1 cellular context compared by ENCODE assay signal in the genomic region with DNA sequence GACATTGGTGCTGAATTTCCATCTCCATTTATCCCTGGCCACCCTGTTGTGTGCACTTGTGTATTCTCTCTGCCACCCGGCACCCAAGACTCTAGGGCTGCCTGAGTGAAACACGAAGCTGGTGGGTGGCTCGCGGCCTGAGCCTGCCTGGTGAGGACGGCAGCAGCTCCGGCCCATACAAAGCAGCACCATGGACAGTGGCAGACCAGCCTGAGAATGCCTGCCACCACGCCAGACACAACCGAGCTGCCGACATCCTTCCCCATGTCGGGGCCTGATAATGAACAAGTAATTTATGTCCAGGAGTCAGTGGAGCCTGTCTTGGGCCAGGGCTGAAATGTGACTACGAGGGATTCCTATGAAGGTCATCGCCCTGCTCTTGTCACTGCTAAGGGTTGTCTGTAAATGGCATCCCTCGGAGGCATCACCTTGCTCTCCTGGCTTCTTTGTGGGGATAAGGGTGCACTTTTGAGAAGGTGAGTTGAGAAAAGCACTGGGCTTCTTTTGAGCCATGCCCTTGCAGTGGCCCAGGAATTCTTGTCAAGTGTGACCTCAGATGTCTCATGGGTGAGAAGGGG.
A peak's percentile ranks its signal among the peaks of the same experiment; 100 is the strongest.
TF ChIP-seq lines count a peak whose summit lies in the region.

No MANE protein-coding gene starts in this region.

TF ChIP-seq in HepG2, 621 proteins besides CTCF, POLR2A, EP300 and RAD21 (continued from another document and continues in another):
- TF ChIP-seq, protein P1, sequence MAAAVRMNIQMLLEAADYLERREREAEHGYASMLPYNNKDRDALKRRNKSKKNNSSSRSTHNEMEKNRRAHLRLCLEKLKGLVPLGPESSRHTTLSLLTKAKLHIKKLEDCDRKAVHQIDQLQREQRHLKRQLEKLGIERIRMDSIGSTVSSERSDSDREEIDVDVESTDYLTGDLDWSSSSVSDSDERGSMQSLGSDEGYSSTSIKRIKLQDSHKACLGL (CRISPR knock-in tag; IDR thresholded peaks at IDR 0.05): peak; percentile 56; the same call in 1 of the 2 replicates
- TF ChIP-seq SKI (IDR thresholded peaks at IDR 0.05; ENCODE audit: partially characterized antibody): no peak
- no peak for TF ChIP-seq ZNF549 (CRISPR knock-in tag; IDR thresholded peaks at IDR 0.05)
- TF ChIP-seq ERF (CRISPR knock-in tag; IDR thresholded peaks at IDR 0.05): peak; percentile 76
- TF ChIP-seq HNRNPK (IDR thresholded peaks at IDR 0.05; ENCODE audit: low read depth, low read length, poor library complexity, severe bottlenecking): no peak
- no peak for TF ChIP-seq RXRA (CRISPR knock-in tag; IDR thresholded peaks at IDR 0.05)
- no peak for TF ChIP-seq DNMT3B (CRISPR knock-in tag; conservative IDR thresholded peaks at IDR 0.05)
- TF ChIP-seq KLF9 (CRISPR knock-in tag; IDR thresholded peaks at IDR 0.05; ENCODE audit: low read depth): no peak
- TF ChIP-seq ZNF563 (CRISPR knock-in tag; IDR thresholded peaks at IDR 0.05): peak; percentile 43; the same call in 1 of the 2 replicates
- no peak; the same call in 1 of the 2 replicates for TF ChIP-seq JDP2 (CRISPR knock-in tag; IDR thresholded peaks at IDR 0.05; ENCODE audit: borderline replicate concordance)
- TF ChIP-seq ZNF234 (CRISPR knock-in tag; conservative IDR thresholded peaks at IDR 0.05): no peak
- TF ChIP-seq CC2D1A (CRISPR knock-in tag; IDR thresholded peaks at IDR 0.05): no peak
- TF ChIP-seq ZNF484 (CRISPR knock-in tag; IDR thresholded peaks at IDR 0.05; ENCODE audit: borderline replicate concordance, low read depth): no peak
- peak; percentile 66; the same call in 1 of the 2 replicates for TF ChIP-seq ZNF235 (CRISPR knock-in tag; IDR thresholded peaks at IDR 0.05; ENCODE audit: borderline replicate concordance)
- no peak for TF ChIP-seq CHD4 (IDR thresholded peaks at IDR 0.05; ENCODE audit: borderline replicate concordance, low read length)
- TF ChIP-seq CBX5 (CRISPR knock-in tag; IDR thresholded peaks at IDR 0.05; ENCODE audit: borderline replicate concordance): no peak
- TF ChIP-seq TCF12 (IDR thresholded peaks at IDR 0.05): no peak
- TF ChIP-seq TCF12 (CRISPR knock-in tag; IDR thresholded peaks at IDR 0.05): no peak
- TF ChIP-seq, protein P2, sequence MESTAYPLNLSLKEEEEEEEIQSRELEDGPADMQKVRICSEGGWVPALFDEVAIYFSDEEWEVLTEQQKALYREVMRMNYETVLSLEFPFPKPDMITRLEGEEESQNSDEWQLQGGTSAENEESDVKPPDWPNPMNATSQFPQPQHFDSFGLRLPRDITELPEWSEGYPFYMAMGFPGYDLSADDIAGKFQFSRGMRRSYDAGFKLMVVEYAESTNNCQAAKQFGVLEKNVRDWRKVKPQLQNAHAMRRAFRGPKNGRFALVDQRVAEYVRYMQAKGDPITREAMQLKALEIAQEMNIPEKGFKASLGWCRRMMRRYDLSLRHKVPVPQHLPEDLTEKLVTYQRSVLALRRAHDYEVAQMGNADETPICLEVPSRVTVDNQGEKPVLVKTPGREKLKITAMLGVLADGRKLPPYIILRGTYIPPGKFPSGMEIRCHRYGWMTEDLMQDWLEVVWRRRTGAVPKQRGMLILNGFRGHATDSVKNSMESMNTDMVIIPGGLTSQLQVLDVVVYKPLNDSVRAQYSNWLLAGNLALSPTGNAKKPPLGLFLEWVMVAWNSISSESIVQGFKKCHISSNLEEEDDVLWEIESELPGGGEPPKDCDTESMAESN (CRISPR knock-in tag; conservative IDR thresholded peaks at IDR 0.05): no peak
- no peak for TF ChIP-seq SIN3A (IDR thresholded peaks at IDR 0.05; ENCODE audit: borderline replicate concordance, low read depth, low read length)
- peak; percentile 61 for TF ChIP-seq ZNF777 (CRISPR knock-in tag; IDR thresholded peaks at IDR 0.05)
- no peak for TF ChIP-seq RBAK (CRISPR knock-in tag; IDR thresholded peaks at IDR 0.05)
- TF ChIP-seq NFKB2 (CRISPR knock-in tag; IDR thresholded peaks at IDR 0.05; ENCODE audit: borderline replicate concordance): peak; percentile 88; the same call in 1 of the 2 replicates
- TF ChIP-seq ZNF33A (CRISPR knock-in tag; IDR thresholded peaks at IDR 0.05; ENCODE audit: borderline replicate concordance): no peak
- no peak for TF ChIP-seq KMT2A (CRISPR knock-in tag; IDR thresholded peaks at IDR 0.05)
- TF ChIP-seq ZNF20 (CRISPR knock-in tag; IDR thresholded peaks at IDR 0.05): no peak
- no peak for TF ChIP-seq RFX5 (IDR thresholded peaks at IDR 0.05; ENCODE audit: low read depth, low read length)
- TF ChIP-seq THYN1 (CRISPR knock-in tag; IDR thresholded peaks at IDR 0.05; ENCODE audit: borderline replicate concordance, low read depth): no peak
- TF ChIP-seq GABPA (IDR thresholded peaks at IDR 0.05; ENCODE audit: low read depth, low read length): no peak
- no peak for TF ChIP-seq GABPA (CRISPR knock-in tag; IDR thresholded peaks at IDR 0.05; ENCODE audit: low read depth)
- TF ChIP-seq, protein P3, sequence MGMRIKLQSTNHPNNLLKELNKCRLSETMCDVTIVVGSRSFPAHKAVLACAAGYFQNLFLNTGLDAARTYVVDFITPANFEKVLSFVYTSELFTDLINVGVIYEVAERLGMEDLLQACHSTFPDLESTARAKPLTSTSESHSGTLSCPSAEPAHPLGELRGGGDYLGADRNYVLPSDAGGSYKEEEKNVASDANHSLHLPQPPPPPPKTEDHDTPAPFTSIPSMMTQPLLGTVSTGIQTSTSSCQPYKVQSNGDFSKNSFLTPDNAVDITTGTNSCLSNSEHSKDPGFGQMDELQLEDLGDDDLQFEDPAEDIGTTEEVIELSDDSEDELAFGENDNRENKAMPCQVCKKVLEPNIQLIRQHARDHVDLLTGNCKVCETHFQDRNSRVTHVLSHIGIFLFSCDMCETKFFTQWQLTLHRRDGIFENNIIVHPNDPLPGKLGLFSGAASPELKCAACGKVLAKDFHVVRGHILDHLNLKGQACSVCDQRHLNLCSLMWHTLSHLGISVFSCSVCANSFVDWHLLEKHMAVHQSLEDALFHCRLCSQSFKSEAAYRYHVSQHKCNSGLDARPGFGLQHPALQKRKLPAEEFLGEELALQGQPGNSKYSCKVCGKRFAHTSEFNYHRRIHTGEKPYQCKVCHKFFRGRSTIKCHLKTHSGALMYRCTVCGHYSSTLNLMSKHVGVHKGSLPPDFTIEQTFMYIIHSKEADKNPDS (CRISPR knock-in tag; IDR thresholded peaks at IDR 0.05): no peak
- TF ChIP-seq HNRNPL (IDR thresholded peaks at IDR 0.05; ENCODE audit: low read depth, low read length): no peak
- no peak for TF ChIP-seq SMYD3 (CRISPR knock-in tag; IDR thresholded peaks at IDR 0.05)
- TF ChIP-seq HNF4G (IDR thresholded peaks at IDR 0.05; ENCODE audit: borderline replicate concordance, low read depth, low read length): no peak
- no peak for TF ChIP-seq HNF4G (CRISPR knock-in tag; IDR thresholded peaks at IDR 0.05; ENCODE audit: borderline replicate concordance, low read depth)
- TF ChIP-seq EZH2 (conservative IDR thresholded peaks at IDR 0.05; ENCODE audit: low read depth, low read length): no peak
- peak; percentile 56; the same call in 1 of the 2 replicates for TF ChIP-seq KDM2A (CRISPR knock-in tag; IDR thresholded peaks at IDR 0.05; ENCODE audit: borderline replicate concordance, low read depth)
- TF ChIP-seq MED8 (CRISPR knock-in tag; IDR thresholded peaks at IDR 0.05; ENCODE audit: insufficient replicate concordance): no peak
- no peak for TF ChIP-seq ZNF354B (CRISPR knock-in tag; IDR thresholded peaks at IDR 0.05)
- TF ChIP-seq ZNF274 (CRISPR knock-in tag; IDR thresholded peaks at IDR 0.05): 0 out of 2 replicates have a peak, but pooled peaks have one; percentile 45
- no peak for TF ChIP-seq KDM1A (CRISPR knock-in tag; IDR thresholded peaks at IDR 0.05)
- TF ChIP-seq ZNF746 (CRISPR knock-in tag; IDR thresholded peaks at IDR 0.05): no peak
- TF ChIP-seq, protein P4, sequence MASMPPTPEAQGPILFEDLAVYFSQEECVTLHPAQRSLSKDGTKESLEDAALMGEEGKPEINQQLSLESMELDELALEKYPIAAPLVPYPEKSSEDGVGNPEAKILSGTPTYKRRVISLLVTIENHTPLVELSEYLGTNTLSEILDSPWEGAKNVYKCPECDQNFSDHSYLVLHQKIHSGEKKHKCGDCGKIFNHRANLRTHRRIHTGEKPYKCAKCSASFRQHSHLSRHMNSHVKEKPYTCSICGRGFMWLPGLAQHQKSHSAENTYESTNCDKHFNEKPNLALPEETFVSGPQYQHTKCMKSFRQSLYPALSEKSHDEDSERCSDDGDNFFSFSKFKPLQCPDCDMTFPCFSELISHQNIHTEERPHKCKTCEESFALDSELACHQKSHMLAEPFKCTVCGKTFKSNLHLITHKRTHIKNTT (CRISPR knock-in tag; IDR thresholded peaks at IDR 0.05): no peak
- no peak for TF ChIP-seq TCF7 (IDR thresholded peaks at IDR 0.05; ENCODE audit: low read depth)
- no peak for TF ChIP-seq FOXA3 (CRISPR knock-in tag; IDR thresholded peaks at IDR 0.05)
- TF ChIP-seq SYNCRIP (IDR thresholded peaks at IDR 0.05; ENCODE audit: insufficient read depth, low read depth, low read length): no peak
- no peak for TF ChIP-seq ZFX (CRISPR knock-in tag; IDR thresholded peaks at IDR 0.05; ENCODE audit: low read depth)
- peak; percentile 47; the same call in 1 of the 2 replicates for TF ChIP-seq ZNF878 (CRISPR knock-in tag; IDR thresholded peaks at IDR 0.05)
- TF ChIP-seq TBL1XR1 (IDR thresholded peaks at IDR 0.05; ENCODE audit: borderline replicate concordance, low read length, partially characterized antibody): no peak
- peak; percentile 21; the same call in 1 of the 2 replicates for TF ChIP-seq TBX2 (CRISPR knock-in tag; IDR thresholded peaks at IDR 0.05; ENCODE audit: borderline replicate concordance)
- TF ChIP-seq ZNF296 (CRISPR knock-in tag; conservative IDR thresholded peaks at IDR 0.05): no peak
- TF ChIP-seq, protein P5, sequence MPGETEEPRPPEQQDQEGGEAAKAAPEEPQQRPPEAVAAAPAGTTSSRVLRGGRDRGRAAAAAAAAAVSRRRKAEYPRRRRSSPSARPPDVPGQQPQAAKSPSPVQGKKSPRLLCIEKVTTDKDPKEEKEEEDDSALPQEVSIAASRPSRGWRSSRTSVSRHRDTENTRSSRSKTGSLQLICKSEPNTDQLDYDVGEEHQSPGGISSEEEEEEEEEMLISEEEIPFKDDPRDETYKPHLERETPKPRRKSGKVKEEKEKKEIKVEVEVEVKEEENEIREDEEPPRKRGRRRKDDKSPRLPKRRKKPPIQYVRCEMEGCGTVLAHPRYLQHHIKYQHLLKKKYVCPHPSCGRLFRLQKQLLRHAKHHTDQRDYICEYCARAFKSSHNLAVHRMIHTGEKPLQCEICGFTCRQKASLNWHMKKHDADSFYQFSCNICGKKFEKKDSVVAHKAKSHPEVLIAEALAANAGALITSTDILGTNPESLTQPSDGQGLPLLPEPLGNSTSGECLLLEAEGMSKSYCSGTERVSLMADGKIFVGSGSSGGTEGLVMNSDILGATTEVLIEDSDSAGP (CRISPR knock-in tag; IDR thresholded peaks at IDR 0.05; ENCODE audit: borderline replicate concordance): no peak
- no peak for TF ChIP-seq PHF5A (CRISPR knock-in tag; IDR thresholded peaks at IDR 0.05; ENCODE audit: low read depth, unreplicated experiment)
- no peak for TF ChIP-seq SMARCC2 (IDR thresholded peaks at IDR 0.05)
- no peak for TF ChIP-seq POLR2G (IDR thresholded peaks at IDR 0.05; ENCODE audit: low read depth, low read length)
- 0 out of 2 replicates have a peak, but pooled peaks have one; percentile 63 for TF ChIP-seq ETV6 (CRISPR knock-in tag; conservative IDR thresholded peaks at IDR 0.05)
- TF ChIP-seq RBM22 (optimal IDR thresholded peaks at IDR 0.05; ENCODE audit: low read length): no peak
- TF ChIP-seq, protein P6, sequence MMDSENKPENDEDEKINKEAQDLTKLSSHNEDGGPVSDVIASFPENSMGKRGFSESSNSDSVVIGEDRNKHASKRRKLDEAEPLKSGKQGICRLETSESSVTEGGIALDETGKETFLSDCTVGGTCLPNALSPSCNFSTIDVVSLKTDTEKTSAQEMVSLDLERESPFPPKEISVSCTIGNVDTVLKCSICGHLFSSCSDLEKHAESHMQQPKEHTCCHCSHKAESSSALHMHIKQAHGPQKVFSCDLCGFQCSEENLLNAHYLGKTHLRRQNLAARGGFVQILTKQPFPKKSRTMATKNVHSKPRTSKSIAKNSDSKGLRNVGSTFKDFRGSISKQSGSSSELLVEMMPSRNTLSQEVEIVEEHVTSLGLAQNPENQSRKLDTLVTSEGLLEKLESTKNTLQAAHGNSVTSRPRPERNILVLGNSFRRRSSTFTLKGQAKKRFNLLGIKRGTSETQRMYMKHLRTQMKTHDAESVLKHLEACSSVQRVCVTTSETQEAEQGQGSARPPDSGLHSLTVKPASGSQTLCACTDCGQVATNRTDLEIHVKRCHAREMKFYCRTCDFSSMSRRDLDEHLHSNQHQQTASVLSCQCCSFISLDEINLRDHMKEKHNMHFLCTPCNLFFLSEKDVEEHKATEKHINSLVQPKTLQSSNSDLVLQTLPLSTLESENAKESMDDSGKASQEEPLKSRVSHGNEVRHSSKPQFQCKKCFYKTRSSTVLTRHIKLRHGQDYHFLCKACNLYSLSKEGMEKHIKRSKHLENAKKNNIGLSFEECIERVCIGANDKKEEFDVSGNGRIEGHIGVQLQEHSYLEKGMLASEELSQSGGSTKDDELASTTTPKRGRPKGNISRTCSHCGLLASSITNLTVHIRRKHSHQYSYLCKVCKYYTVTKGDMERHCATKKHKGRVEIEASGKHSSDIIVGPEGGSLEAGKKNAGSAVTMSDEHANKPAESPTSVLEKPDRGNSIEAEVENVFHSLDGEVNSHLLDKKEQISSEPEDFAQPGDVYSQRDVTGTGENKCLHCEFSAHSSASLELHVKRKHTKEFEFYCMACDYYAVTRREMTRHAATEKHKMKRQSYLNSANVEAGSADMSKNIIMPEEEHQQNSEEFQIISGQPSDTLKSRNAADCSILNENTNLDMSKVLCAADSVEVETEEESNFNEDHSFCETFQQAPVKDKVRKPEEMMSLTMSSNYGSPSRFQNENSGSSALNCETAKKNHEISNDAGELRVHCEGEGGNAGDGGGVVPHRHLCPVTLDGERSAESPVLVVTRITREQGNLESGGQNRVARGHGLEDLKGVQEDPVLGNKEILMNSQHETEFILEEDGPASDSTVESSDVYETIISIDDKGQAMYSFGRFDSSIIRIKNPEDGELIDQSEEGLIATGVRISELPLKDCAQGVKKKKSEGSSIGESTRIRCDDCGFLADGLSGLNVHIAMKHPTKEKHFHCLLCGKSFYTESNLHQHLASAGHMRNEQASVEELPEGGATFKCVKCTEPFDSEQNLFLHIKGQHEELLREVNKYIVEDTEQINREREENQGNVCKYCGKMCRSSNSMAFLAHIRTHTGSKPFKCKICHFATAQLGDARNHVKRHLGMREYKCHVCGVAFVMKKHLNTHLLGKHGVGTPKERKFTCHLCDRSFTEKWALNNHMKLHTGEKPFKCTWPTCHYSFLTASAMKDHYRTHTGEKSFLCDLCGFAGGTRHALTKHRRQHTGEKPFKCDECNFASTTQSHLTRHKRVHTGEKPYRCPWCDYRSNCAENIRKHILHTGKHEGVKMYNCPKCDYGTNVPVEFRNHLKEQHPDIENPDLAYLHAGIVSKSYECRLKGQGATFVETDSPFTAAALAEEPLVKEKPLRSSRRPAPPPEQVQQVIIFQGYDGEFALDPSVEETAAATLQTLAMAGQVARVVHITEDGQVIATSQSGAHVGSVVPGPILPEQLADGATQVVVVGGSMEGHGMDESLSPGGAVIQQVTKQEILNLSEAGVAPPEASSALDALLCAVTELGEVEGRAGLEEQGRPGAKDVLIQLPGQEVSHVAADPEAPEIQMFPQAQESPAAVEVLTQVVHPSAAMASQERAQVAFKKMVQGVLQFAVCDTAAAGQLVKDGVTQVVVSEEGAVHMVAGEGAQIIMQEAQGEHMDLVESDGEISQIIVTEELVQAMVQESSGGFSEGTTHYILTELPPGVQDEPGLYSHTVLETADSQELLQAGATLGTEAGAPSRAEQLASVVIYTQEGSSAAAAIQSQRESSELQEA (CRISPR knock-in tag; IDR thresholded peaks at IDR 0.05; ENCODE audit: not compliant biosample characterization): no peak
